Comparison of ENCODE assay signal across 12 cellular contexts in the genomic region with DNA sequence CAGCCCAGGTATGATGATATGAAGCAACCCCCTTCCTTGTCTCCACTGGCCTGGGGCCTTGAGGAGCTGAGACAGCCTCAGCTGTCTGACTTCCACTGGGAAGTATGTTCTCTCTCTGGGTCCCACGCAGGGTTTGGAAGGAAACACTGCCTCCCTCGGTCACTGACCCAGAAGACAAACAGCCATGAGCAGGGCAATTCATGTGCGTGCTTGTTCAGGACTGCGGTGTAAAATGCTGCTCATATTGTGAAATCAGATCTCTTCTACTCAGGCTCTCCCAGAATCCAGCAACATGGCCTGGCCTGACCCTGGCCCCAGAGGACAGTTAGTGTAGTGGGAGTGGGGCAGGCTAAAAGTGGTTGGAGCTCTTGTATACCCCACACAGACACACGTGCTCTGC. TPM values are rescaled to one million over a fixed set of nuclear protein-coding genes. Genes with fewer than 3 reads are reported as not detected.
DNase-seq lines count a peak whose midpoint lies in the region; ATAC-seq and TF ChIP-seq lines count a peak whose summit lies in the region.
"Had no signal": no experiment of that assay in that cellular context is flagged by ENCODE, and none has a peak within 500 bp of the region (broad histone marks: within the 10 kb centered on the region; RNA-seq: fewer than 3 reads in every experiment).

No MANE protein-coding gene starts in this region.

- H3K27ac ChIP-seq in esophagus (ENCODE audit: low read depth in 2 of 2, low read length in 1 of 2), result peak overlapping the region; percentile 45 to 77
- no peak overlapping the region for H3K27ac ChIP-seq in lower lobe of right lung
- H3K27ac ChIP-seq in neural progenitor cell, result no peak overlapping the region

- H3K79me2 ChIP-seq in neural progenitor cell (ENCODE audit: low read depth), result no peaks in the 10 kb centered on the region

- H3K4me2 ChIP-seq in neural progenitor cell, result no peak overlapping the region

- no peak overlapping the region for H3K9ac ChIP-seq in neural progenitor cell

- H3K9me3 ChIP-seq in esophagus (ENCODE audit: control insufficient read depth in 2 of 2, insufficient read depth in 1 of 2, low read depth in 1 of 2, low read length in 1 of 2) (no peaks in the 10 kb centered on the region), lower lobe of right lung (no peaks in the 10 kb centered on the region), neural progenitor cell (ENCODE audit: low read depth) (no peaks in the 10 kb centered on the region)

- H2AFZ ChIP-seq in neural progenitor cell (replicated peaks), result no peak overlapping the region

- TF ChIP-seq CTCF in lower lobe of right lung (IDR thresholded peaks at IDR 0.05) (no peak), neural progenitor cell (IDR thresholded peaks at IDR 0.05) (no peak)

- no peak for ATAC-seq in activated T-cell treated with anti-CD3 and anti-CD28 coated beads, Interleukin-2, amount 50 U/mL, for 72 hours (replicated peaks in 1 of 2)
- ATAC-seq in lower lobe of right lung (peak; percentile 22 to 30), GM18909 (IDR thresholded peaks at IDR 0.05; ENCODE audit: poor library complexity, unreplicated experiment) (no peak)
- ATAC-seq: WTC11 had no signal

- H3K27me3 ChIP-seq in esophagus (ENCODE audit: control insufficient read depth in 1 of 2, insufficient read depth in 2 of 2, low read length in 2 of 2), result no peaks in the 10 kb centered on the region
- H3K27me3 ChIP-seq in lower lobe of right lung (ENCODE audit: low read depth), result no peaks in the 10 kb centered on the region
- no peaks in the 10 kb centered on the region for H3K27me3 ChIP-seq in neural progenitor cell

- intact Hi-C loops in lower lobe of right lung (cut with DNase I), result no loop called here

- DNase-seq in activated T-cell treated with anti-CD3 and anti-CD28 coated beads, Interleukin-2, amount 50 U/mL, for 24 hours, result no peak
- DNase-seq in activated T-cell treated with anti-CD3 and anti-CD28 coated beads, Interleukin-2, amount 50 U/mL, for 72 hours, result no peak
- DNase-seq in lower lobe of right lung, result no peak
- no peak for DNase-seq in hippocampal formation (lab: John Stamatoyannopoulos, UW)
- DNase-seq in neural progenitor cell (ENCODE audit: low spot score), result no peak
- no peak for DNase-seq in NCI-H1417 (lab: John Stamatoyannopoulos, UW)
- DNase-seq: central memory CD4-positive, alpha-beta T cell; DMS53; RPMI8226 had no signal

- H3K36me3 Mint-ChIP-seq in activated T-cell treated with anti-CD3 and anti-CD28 coated beads, Interleukin-2, amount 50 U/mL, for 24 hours (ENCODE audit: low read depth), result no peaks in the 10 kb centered on the region
- no peaks in the 10 kb centered on the region for H3K36me3 Mint-ChIP-seq in activated T-cell treated with anti-CD3 and anti-CD28 coated beads, Interleukin-2, amount 50 U/mL, for 72 hours (ENCODE audit: insufficient read depth in 2 of 2)
- peaks cover 5% of the 10 kb centered on the region for H3K36me3 Mint-ChIP-seq in neural progenitor cell
- H3K36me3 Mint-ChIP-seq: WTC11 had no signal

- no peaks in the 10 kb centered on the region for H3F3A ChIP-seq in neural progenitor cell (ENCODE audit: low read depth)

- H3K36me3 ChIP-seq in esophagus (ENCODE audit: control insufficient read depth in 2 of 2, insufficient read depth in 2 of 2, low read length in 1 of 2) (no peaks in the 10 kb centered on the region), lower lobe of right lung (no peaks in the 10 kb centered on the region), neural progenitor cell (no peaks in the 10 kb centered on the region)

- WGBS in esophagus, 2 donors, result 46 to 56% methylated on average over 5 of the region's 5 CpGs

- no peaks in the 10 kb centered on the region for H4K20me1 ChIP-seq in neural progenitor cell (ENCODE audit: low read depth)

- no peaks in the 10 kb centered on the region for H3K27me3 Mint-ChIP-seq in activated T-cell treated with anti-CD3 and anti-CD28 coated beads, Interleukin-2, amount 50 U/mL, for 24 hours
- no peaks in the 10 kb centered on the region for H3K27me3 Mint-ChIP-seq in activated T-cell treated with anti-CD3 and anti-CD28 coated beads, Interleukin-2, amount 50 U/mL, for 72 hours (ENCODE audit: low read depth)
- peaks cover 16% of the 10 kb centered on the region for H3K27me3 Mint-ChIP-seq in neural progenitor cell (ENCODE audit: insufficient read depth, low read depth)

- H3K9me3 Mint-ChIP-seq in activated T-cell treated with anti-CD3 and anti-CD28 coated beads, Interleukin-2, amount 50 U/mL, for 24 hours, result no peaks in the 10 kb centered on the region
- no peaks in the 10 kb centered on the region for H3K9me3 Mint-ChIP-seq in activated T-cell treated with anti-CD3 and anti-CD28 coated beads, Interleukin-2, amount 50 U/mL, for 72 hours
- H3K9me3 Mint-ChIP-seq in neural progenitor cell, result no peaks in the 10 kb centered on the region
- H3K9me3 Mint-ChIP-seq: WTC11 had no signal

- H3K27ac Mint-ChIP-seq in activated T-cell treated with anti-CD3 and anti-CD28 coated beads, Interleukin-2, amount 50 U/mL, for 24 hours, result peak overlapping the region; percentile 2
- no peak overlapping the region for H3K27ac Mint-ChIP-seq in activated T-cell treated with anti-CD3 and anti-CD28 coated beads, Interleukin-2, amount 50 U/mL, for 72 hours
- no peak overlapping the region for H3K27ac Mint-ChIP-seq in neural progenitor cell
- H3K27ac Mint-ChIP-seq: WTC11 had no signal

- H3K4me3 ChIP-seq in esophagus (ENCODE audit: low read depth in 1 of 2, low read length in 2 of 2) (no peak overlapping the region), lower lobe of right lung (no peak overlapping the region), neural progenitor cell (no peak overlapping the region)

- peaks cover 0 to 11% of the 10 kb centered on the region in 2 donors for H3K4me1 ChIP-seq in esophagus (ENCODE audit: control insufficient read depth in 2 of 2, insufficient read depth in 2 of 2, low read length in 1 of 2)
- H3K4me1 ChIP-seq in lower lobe of right lung, result no peaks in the 10 kb centered on the region
- H3K4me1 ChIP-seq in neural progenitor cell, result no peaks in the 10 kb centered on the region

- H3K4me1 Mint-ChIP-seq in activated T-cell treated with anti-CD3 and anti-CD28 coated beads, Interleukin-2, amount 50 U/mL, for 24 hours (ENCODE audit: low read depth), result no peaks in the 10 kb centered on the region
- peaks cover 13% of the 10 kb centered on the region for H3K4me1 Mint-ChIP-seq in activated T-cell treated with anti-CD3 and anti-CD28 coated beads, Interleukin-2, amount 50 U/mL, for 72 hours (ENCODE audit: low read depth)
- H3K4me1 Mint-ChIP-seq in neural progenitor cell, result peaks cover 28% of the 10 kb centered on the region

- no peak overlapping the region for H3K4me3 Mint-ChIP-seq in activated T-cell treated with anti-CD3 and anti-CD28 coated beads, Interleukin-2, amount 50 U/mL, for 24 hours
- H3K4me3 Mint-ChIP-seq in activated T-cell treated with anti-CD3 and anti-CD28 coated beads, Interleukin-2, amount 50 U/mL, for 72 hours, result no peak overlapping the region
- H3K4me3 Mint-ChIP-seq in neural progenitor cell, result no peak overlapping the region
- H3K4me3 Mint-ChIP-seq: WTC11 had no signal

RNA-seq across cellular contexts. Expression of a gene that starts 2.8 kb away (rescaled TPM):
- total RNA-seq in activated T-cell treated with anti-CD3 and anti-CD28 coated beads, Interleukin-2, amount 50 U/mL, for 72 hours, result under 1 TPM in 1 of 2 donors, not detected in 1; 0.09 TPM
- polyA plus RNA-seq in esophagus, result under 1 TPM; 0.31 to 0.44 TPM
- total RNA-seq in lower lobe of right lung (not detected), neural progenitor cell (ENCODE audit: low replicate concordance) (not detected in 2 replicates)

RNA-seq across cellular contexts. Expression of a gene that starts 30.5 kb away (rescaled TPM):
- 100 to 1,000 TPM; 126 to 128 TPM for total RNA-seq in activated T-cell treated with anti-CD3 and anti-CD28 coated beads, Interleukin-2, amount 50 U/mL, for 72 hours
- 1 to 10 TPM; 6.6 to 7.2 TPM for polyA plus RNA-seq in esophagus
- total RNA-seq in lower lobe of right lung (33.7 TPM), neural progenitor cell (ENCODE audit: low replicate concordance) (21.0 and 39.8 TPM in 2 replicates)

RNA-seq across cellular contexts. Expression of a gene that starts 33.9 kb away (rescaled TPM):
- total RNA-seq in activated T-cell treated with anti-CD3 and anti-CD28 coated beads, Interleukin-2, amount 50 U/mL, for 72 hours, result 1 to 10 TPM; 1.3 to 1.5 TPM
- polyA plus RNA-seq in esophagus, result 1 to 10 TPM in 1 of 2 donors, under 1 TPM in 1; 0.41 to 2.2 TPM
- total RNA-seq in lower lobe of right lung, result 25.9 TPM
- 0.94 and 5.4 TPM in 2 replicates for total RNA-seq in neural progenitor cell (ENCODE audit: low replicate concordance)

RNA-seq across cellular contexts. Expression of a gene that starts 43.9 kb away (rescaled TPM):
- total RNA-seq in activated T-cell treated with anti-CD3 and anti-CD28 coated beads, Interleukin-2, amount 50 U/mL, for 72 hours, result 1 to 10 TPM; 3.1 TPM
- under 1 TPM; 0.16 to 0.28 TPM for polyA plus RNA-seq in esophagus
- 0.53 TPM for total RNA-seq in lower lobe of right lung
- 20.1 and 46.5 TPM in 2 replicates for total RNA-seq in neural progenitor cell (ENCODE audit: low replicate concordance)

RNA-seq across cellular contexts. Expression of a gene that starts 55.4 kb away (rescaled TPM):
- 100 to 1,000 TPM; 242 to 298 TPM for total RNA-seq in activated T-cell treated with anti-CD3 and anti-CD28 coated beads, Interleukin-2, amount 50 U/mL, for 72 hours
- polyA plus RNA-seq in esophagus, result 100 to 1,000 TPM; 112 to 146 TPM
- total RNA-seq in lower lobe of right lung (152 TPM), neural progenitor cell (ENCODE audit: low replicate concordance) (45.3 and 61.6 TPM in 2 replicates)

Comparison
In these comparisons a context has a peak if more than half of its experiments do, and no peak if none do; other contexts are left out.
1. ATAC-seq: peak in lower lobe of right lung (2 of 2); none in activated T-cell treated with anti-CD3 and anti-CD28 coated beads, Interleukin-2, amount 50 U/mL, for 72 hours (0 of 2) and GM18909 (single experiment).
2. H3K27ac ChIP-seq: peak in esophagus (2 of 2); none in lower lobe of right lung (single experiment) and neural progenitor cell (single experiment).